1 cellular context compared by ENCODE assay signal in genomic region chr12:54017027-54017788, GRCh38.
TF ChIP-seq lines count a peak whose summit lies in the region.

No MANE protein-coding gene starts in this region.

TF ChIP-seq in HEK293T, 16 proteins besides CTCF, POLR2A, EP300 and RAD21:
- TF ChIP-seq NFRKB (IDR thresholded peaks at IDR 0.05) (no peak), PKNOX1 (IDR thresholded peaks at IDR 0.05) (peak; percentile 91)
